10 cellular contexts compared by ENCODE assay signal in the genomic region with DNA sequence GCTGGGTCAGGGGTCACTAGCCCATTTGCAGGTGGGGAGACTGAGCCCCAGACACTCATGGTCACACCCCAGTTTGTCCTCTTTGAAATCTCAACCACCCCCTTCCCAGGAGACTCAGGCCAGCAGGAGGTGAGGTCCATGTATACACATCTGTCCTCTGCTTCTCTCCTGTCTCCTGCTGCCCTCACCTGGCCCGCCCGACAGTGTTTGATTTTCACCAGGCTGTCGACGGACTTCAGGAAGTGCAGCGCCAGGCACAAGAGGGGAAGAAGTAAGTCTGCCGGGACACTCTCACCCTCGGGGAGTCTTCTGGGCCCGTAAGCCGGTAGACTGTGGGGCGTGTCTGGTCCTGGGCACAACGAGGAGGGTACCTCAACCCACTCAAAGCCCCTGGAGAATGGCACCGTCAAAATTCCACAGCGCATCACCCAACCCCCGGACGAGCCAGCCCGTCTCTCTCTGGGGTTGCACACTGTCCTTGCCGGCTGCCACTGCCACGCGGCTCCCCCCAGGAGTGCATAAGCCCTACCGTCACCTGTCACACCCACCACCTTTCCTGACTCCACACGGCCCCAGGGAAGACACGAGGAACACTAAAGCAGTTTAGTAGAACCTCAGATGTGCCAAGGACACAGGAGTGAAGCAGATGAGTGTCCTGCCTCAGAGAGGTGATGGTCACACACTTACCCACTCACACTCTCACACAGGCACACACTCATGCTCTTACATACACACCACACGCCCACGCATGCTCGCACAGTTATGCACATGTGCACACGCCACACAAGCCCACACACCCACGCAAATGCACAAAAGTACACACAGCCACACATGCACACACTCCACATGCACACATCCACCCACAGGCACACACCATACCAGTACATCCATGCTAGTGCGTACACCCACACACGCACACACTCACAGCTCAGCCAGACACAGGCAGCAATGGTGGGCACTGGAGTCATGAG.
"Had no signal": no experiment of that assay in that cellular context is flagged by ENCODE, and none has a peak within 500 bp of the region (broad histone marks: within the 10 kb centered on the region; RNA-seq: fewer than 3 reads in every experiment).

No MANE protein-coding gene starts in this region.

- H3K27ac ChIP-seq: upper lobe of left lung had no signal

- H3K27me3 ChIP-seq: upper lobe of left lung had no signal

- H3K4me3 ChIP-seq: upper lobe of left lung had no signal

- DNase-seq: activated B cell treated with CpG ODN at 0.5 μM for 24 hours; activated CD4-positive, alpha-beta T cell treated with anti-CD3 and anti-CD28 coated beads, Interleukin-2, amount 10 ng/mL, durations not matched to agents 24 days and 14 days; activated naive CD4-positive, alpha-beta T cell treated with anti-CD3 and anti-CD28 coated beads, Interleukin-2, amount 10 ng/mL, durations not matched to agents 7 days and 5 days; amniotic stem cell; effector memory CD8-positive, alpha-beta T cell; hypothalamus; stimulated activated CD4-positive, alpha-beta T cell treated with anti-CD3 and anti-CD28 coated beads, Interleukin-12 subunit alpha, Interleukin-12 subunit beta, amount 100 ng/mL, for 4 hours; stimulated activated naive CD4-positive, alpha-beta T cell treated with Interleukin-2 at 50 U/mL for 16 hours; T-helper 1 cell had no signal

- H3K9me3 ChIP-seq: upper lobe of left lung had no signal

- ATAC-seq: effector memory CD8-positive, alpha-beta T cell had no signal
